Comparison of ENCODE assay signal across 1 cellular context in the genomic region with DNA sequence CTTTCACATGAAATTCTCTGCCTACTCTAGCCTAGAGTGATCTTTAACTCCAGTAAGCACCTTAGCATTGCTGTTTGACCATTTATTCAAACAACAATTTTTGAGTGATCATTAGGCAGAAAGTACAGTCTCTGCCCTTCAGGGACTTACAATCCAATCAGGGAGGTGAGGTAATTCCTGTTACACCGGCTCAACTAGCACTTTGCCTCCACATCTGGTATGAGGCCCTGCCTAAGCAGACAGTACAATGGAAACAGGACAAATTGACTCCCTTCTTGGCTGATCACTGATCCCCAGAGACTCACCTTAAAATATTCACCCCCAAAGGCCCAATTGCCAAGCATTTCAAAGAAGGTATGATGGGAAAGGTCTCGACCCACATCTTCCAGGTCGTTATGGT.
TF ChIP-seq lines count a peak whose summit lies in the region.

No MANE protein-coding gene starts in this region.

TF ChIP-seq in GM12878, 131 proteins besides CTCF, POLR2A, EP300 and RAD21:
- no peak for TF ChIP-seq ZNF217 (IDR thresholded peaks at IDR 0.05)
- no peak for TF ChIP-seq ATF7 (IDR thresholded peaks at IDR 0.05; ENCODE audit: low read depth)
- no peak for TF ChIP-seq FOXM1 (IDR thresholded peaks at IDR 0.05; ENCODE audit: low read depth, low read length)
- TF ChIP-seq, protein P1, sequence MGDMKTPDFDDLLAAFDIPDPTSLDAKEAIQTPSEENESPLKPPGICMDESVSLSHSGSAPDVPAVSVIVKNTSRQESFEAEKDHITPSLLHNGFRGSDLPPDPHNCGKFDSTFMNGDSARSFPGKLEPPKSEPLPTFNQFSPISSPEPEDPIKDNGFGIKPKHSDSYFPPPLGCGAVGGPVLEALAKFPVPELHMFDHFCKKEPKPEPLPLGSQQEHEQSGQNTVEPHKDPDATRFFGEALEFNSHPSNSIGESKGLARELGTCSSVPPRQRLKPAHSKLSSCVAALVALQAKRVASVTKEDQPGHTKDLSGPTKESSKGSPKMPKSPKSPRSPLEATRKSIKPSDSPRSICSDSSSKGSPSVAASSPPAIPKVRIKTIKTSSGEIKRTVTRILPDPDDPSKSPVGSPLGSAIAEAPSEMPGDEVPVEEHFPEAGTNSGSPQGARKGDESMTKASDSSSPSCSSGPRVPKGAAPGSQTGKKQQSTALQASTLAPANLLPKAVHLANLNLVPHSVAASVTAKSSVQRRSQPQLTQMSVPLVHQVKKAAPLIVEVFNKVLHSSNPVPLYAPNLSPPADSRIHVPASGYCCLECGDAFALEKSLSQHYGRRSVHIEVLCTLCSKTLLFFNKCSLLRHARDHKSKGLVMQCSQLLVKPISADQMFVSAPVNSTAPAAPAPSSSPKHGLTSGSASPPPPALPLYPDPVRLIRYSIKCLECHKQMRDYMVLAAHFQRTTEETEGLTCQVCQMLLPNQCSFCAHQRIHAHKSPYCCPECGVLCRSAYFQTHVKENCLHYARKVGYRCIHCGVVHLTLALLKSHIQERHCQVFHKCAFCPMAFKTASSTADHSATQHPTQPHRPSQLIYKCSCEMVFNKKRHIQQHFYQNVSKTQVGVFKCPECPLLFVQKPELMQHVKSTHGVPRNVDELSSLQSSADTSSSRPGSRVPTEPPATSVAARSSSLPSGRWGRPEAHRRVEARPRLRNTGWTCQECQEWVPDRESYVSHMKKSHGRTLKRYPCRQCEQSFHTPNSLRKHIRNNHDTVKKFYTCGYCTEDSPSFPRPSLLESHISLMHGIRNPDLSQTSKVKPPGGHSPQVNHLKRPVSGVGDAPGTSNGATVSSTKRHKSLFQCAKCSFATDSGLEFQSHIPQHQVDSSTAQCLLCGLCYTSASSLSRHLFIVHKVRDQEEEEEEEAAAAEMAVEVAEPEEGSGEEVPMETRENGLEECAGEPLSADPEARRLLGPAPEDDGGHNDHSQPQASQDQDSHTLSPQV (IDR thresholded peaks at IDR 0.05), result no peak
- no peak for TF ChIP-seq RBBP5 (conservative IDR thresholded peaks at IDR 0.05)
- TF ChIP-seq NFXL1 (IDR thresholded peaks at IDR 0.05; ENCODE audit: borderline replicate concordance), result no peak
- TF ChIP-seq SIX5 (IDR thresholded peaks at IDR 0.05; ENCODE audit: low read depth, low read length, severe bottlenecking), result no peak
- TF ChIP-seq MYC (IDR thresholded peaks at IDR 0.05; ENCODE audit: insufficient read depth, insufficient read length, insufficient replicate concordance, low read length, severe bottlenecking), result no peak
- no peak for TF ChIP-seq TARDBP (IDR thresholded peaks at IDR 0.05; ENCODE audit: borderline replicate concordance)
- no peak for TF ChIP-seq SMARCA5 (IDR thresholded peaks at IDR 0.05)
- no peak for TF ChIP-seq SMAD5 (IDR thresholded peaks at IDR 0.05; ENCODE audit: low read depth)
- TF ChIP-seq ESRRA (IDR thresholded peaks at IDR 0.05; ENCODE audit: low read length), result no peak
- TF ChIP-seq ZNF384 (IDR thresholded peaks at IDR 0.05; ENCODE audit: borderline replicate concordance, low read depth, low read length), result no peak
- TF ChIP-seq LARP7 (IDR thresholded peaks at IDR 0.05), result no peak
- no peak for TF ChIP-seq MYB (IDR thresholded peaks at IDR 0.05; ENCODE audit: borderline replicate concordance, low read depth, low read length)
- no peak for TF ChIP-seq NRF1 (conservative IDR thresholded peaks at IDR 0.05; ENCODE audit: low read depth, low read length)
- TF ChIP-seq TCF3 (IDR thresholded peaks at IDR 0.05; ENCODE audit: borderline replicate concordance, insufficient read depth, low read depth, low read length), result no peak
